8 cellular contexts compared by ENCODE assay signal in genomic region chr2:208265807-208266640, GRCh38. TPM values are rescaled to one million over a fixed set of nuclear protein-coding genes. Genes with fewer than 3 reads are reported as not detected.
A peak's percentile ranks its signal among the peaks of the same experiment; 100 is the strongest.
DNase-seq lines count a peak whose midpoint lies in the region; ATAC-seq and TF ChIP-seq lines count a peak whose summit lies in the region.

TSS of gene PIKFYVE (plus strand) at chr2:208266255. CDS start at chr2:208271520, 5,265 bp downstream.

- peak; percentile 85 for ATAC-seq in HG02610 (IDR thresholded peaks at IDR 0.05; ENCODE audit: unreplicated experiment)
- peak; percentile 86 to 93 for ATAC-seq in activated naive CD4-positive, alpha-beta T cell treated with anti-CD3 and anti-CD28 coated beads, Interleukin-2, amount 50 U/mL, for 72 hours

- DNase-seq in NCI-H1092 treated with DMSO at 0.1 percent for 48 hours (lab: John Stamatoyannopoulos, UW), result peak; percentile 94
- peak; percentile 88 for DNase-seq in SKM-1 (lab: John Stamatoyannopoulos, UW; ENCODE audit: unreplicated experiment)
- peak; percentile 83 to 85 for DNase-seq in activated naive CD4-positive, alpha-beta T cell treated with anti-CD3 and anti-CD28 coated beads, Interleukin-2, amount 50 U/mL, for 72 hours (ENCODE audit: low spot score in 2 of 2)
- peak; percentile 99 for DNase-seq in globus pallidus (ENCODE audit: low spot score)
- DNase-seq in nucleus accumbens (lab: John Stamatoyannopoulos, UW), result peak; percentile 82 to 99 (median 97)
- peak; percentile 96 for DNase-seq in suprapubic skin (ENCODE audit: low spot score in 2 of 2)

- H3K36me3 Mint-ChIP-seq in activated naive CD4-positive, alpha-beta T cell treated with anti-CD3 and anti-CD28 coated beads, Interleukin-2, amount 50 U/mL, for 72 hours, result peaks cover 0 to 7% of the 10 kb centered on the region in 2 donors

- peak; percentile 62 for TF ChIP-seq EP300 in suprapubic skin (IDR thresholded peaks at IDR 0.05)

- H3K36me3 ChIP-seq in suprapubic skin, result no peaks in the 10 kb centered on the region

- peak in 1 of 2 donors; percentile 57 for TF ChIP-seq POLR2A in suprapubic skin (IDR thresholded peaks at IDR 0.05)

- no peak for TF ChIP-seq CTCF in suprapubic skin (IDR thresholded peaks at IDR 0.05)

- peaks cover 37% of the 10 kb centered on the region for H3K4me1 ChIP-seq in suprapubic skin

- no peaks in the 10 kb centered on the region for H3K27me3 ChIP-seq in suprapubic skin

- no peaks in the 10 kb centered on the region for H3K9me3 ChIP-seq in suprapubic skin

- 2% methylated on average over 32 of the region's 53 CpGs for whole genome bisulfite sequencing in suprapubic skin

- no peaks in the 10 kb centered on the region for H3K9me3 Mint-ChIP-seq in activated naive CD4-positive, alpha-beta T cell treated with anti-CD3 and anti-CD28 coated beads, Interleukin-2, amount 50 U/mL, for 72 hours

- H3K4me3 ChIP-seq in GM08714 (ENCODE audit: low read length) (peak within 1 kb of the TSS; percentile 91), suprapubic skin (peak within 1 kb of the TSS; percentile 68)

- peak within 1 kb of the TSS; percentile 94 to 98 for H3K27ac Mint-ChIP-seq in activated naive CD4-positive, alpha-beta T cell treated with anti-CD3 and anti-CD28 coated beads, Interleukin-2, amount 50 U/mL, for 72 hours

- peak within 1 kb of the TSS; percentile 87 for H3K27ac ChIP-seq in suprapubic skin

RNA-seq across cellular contexts. Expression of gene PIKFYVE, which starts in this region (rescaled TPM):
- total RNA-seq in activated naive CD4-positive, alpha-beta T cell treated with anti-CD3 and anti-CD28 coated beads, Interleukin-2, amount 50 U/mL, for 72 hours, result 10 to 100 TPM; 23.1 to 25.9 TPM
- 10 to 100 TPM; 25.0 to 55.9 (median 26.7) TPM for total RNA-seq in suprapubic skin

Comparison
In these comparisons a context has a peak if more than half of its experiments do, and no peak if none do; other contexts are left out.
1. Peak in every context shown above with its lines: DNase-seq, ATAC-seq, H3K4me3 ChIP-seq and H3K27ac ChIP-seq.